11 cellular contexts compared by ENCODE assay signal in genomic region chr20:45342863-45343444, GRCh38. TPM values are rescaled to one million over a fixed set of nuclear protein-coding genes. Genes with fewer than 3 reads are reported as not detected.
A peak's percentile ranks its signal among the peaks of the same experiment; 100 is the strongest.
DNase-seq lines count a peak whose midpoint lies in the region; ATAC-seq and TF ChIP-seq lines count a peak whose summit lies in the region.
"Had no signal": no experiment of that assay in that cellular context is flagged by ENCODE, and none has a peak within 500 bp of the region (broad histone marks: within the 10 kb centered on the region; RNA-seq: fewer than 3 reads in every experiment).

No MANE protein-coding gene starts in this region.

- DNase-seq in AG04450 (ENCODE audit: low read depth, low spot score) (no peak), NCI-H774 (lab: John Stamatoyannopoulos, UW) (peak; percentile 14), esophagus squamous epithelium (lab: John Stamatoyannopoulos, UW) (no peak), osteocyte (ENCODE audit: extremely low spot score, unreplicated experiment) (no peak), GF-D8 (lab: John Stamatoyannopoulos, UW) (no peak), SKM-1 treated with dmso at 0.1 percent for 144 hours (lab: John Stamatoyannopoulos, UW; ENCODE audit: unreplicated experiment) (no peak)
- DNase-seq in activated T-cell treated with anti-CD3 and anti-CD28 coated beads, Interleukin-2, amount 50 U/mL, for 72 hours, result no peak
- DNase-seq: DMS79, SHP77 had no signal

- no peaks in the 10 kb centered on the region for H3K27me3 Mint-ChIP-seq in osteocyte (ENCODE audit: unreplicated experiment)
- no peaks in the 10 kb centered on the region for H3K27me3 Mint-ChIP-seq in activated T-cell treated with anti-CD3 and anti-CD28 coated beads, Interleukin-2, amount 50 U/mL, for 72 hours (ENCODE audit: low read depth)

- intact Hi-C loops in esophagus squamous epithelium (cut with DNase I), result no loop called here

- ATAC-seq in HG02798 (IDR thresholded peaks at IDR 0.05; ENCODE audit: poor library complexity, unreplicated experiment), result no peak
- ATAC-seq in activated T-cell treated with anti-CD3 and anti-CD28 coated beads, Interleukin-2, amount 50 U/mL, for 72 hours (replicated peaks in 1 of 2), result no peak

- no peaks in the 10 kb centered on the region for H3K9me3 Mint-ChIP-seq in osteocyte (ENCODE audit: unreplicated experiment)
- no peaks in the 10 kb centered on the region for H3K9me3 Mint-ChIP-seq in activated T-cell treated with anti-CD3 and anti-CD28 coated beads, Interleukin-2, amount 50 U/mL, for 72 hours

- H3K27ac Mint-ChIP-seq in osteocyte (ENCODE audit: unreplicated experiment), result peak overlapping the region; percentile 89
- no peak overlapping the region for H3K27ac Mint-ChIP-seq in activated T-cell treated with anti-CD3 and anti-CD28 coated beads, Interleukin-2, amount 50 U/mL, for 72 hours

- H3K4me3 Mint-ChIP-seq in osteocyte (ENCODE audit: unreplicated experiment), result no peak overlapping the region
- no peak overlapping the region for H3K4me3 Mint-ChIP-seq in activated T-cell treated with anti-CD3 and anti-CD28 coated beads, Interleukin-2, amount 50 U/mL, for 72 hours

- WGBS in esophagus squamous epithelium, 2 donors, result 49 to 66% methylated on average over 6 of the region's 6 CpGs

- H3K4me1 ChIP-seq in esophagus squamous epithelium, result peaks cover 84 to 98% (median 91%) of the 10 kb centered on the region in 3 donors

- TF ChIP-seq CTCF in AG04450 (IDR thresholded peaks at IDR 0.05; ENCODE audit: low read depth, low read length) (no peak), esophagus squamous epithelium (IDR thresholded peaks at IDR 0.05) (no peak), osteocyte (IDR thresholded peaks at IDR 0.05) (no peak)

- H3K27ac ChIP-seq in AG04450 (ENCODE audit: low read depth, low read length), result peak overlapping the region; percentile 89
- H3K27ac ChIP-seq in esophagus squamous epithelium, result peak overlapping the region; percentile 90 to 98 (median 94)

- POLR2A ChIA-PET in AG04450 (lab: Yijun Ruan, JAX), result interaction anchor here (0.6 to 2.7 kb wide), 2 partner anchors 20 to 53 kb away, joined by 8 to 9 read pairs; partner anchors contain the start of gene SYS1

- peaks cover 0 to 5% (median 0%) of the 10 kb centered on the region in 3 donors for H3K36me3 ChIP-seq in esophagus squamous epithelium

- no peaks in the 10 kb centered on the region for H3K27me3 ChIP-seq in AG04450 (ENCODE audit: control insufficient read depth, insufficient read depth, low read length)
- H3K27me3 ChIP-seq in esophagus squamous epithelium, result no peaks in the 10 kb centered on the region
- H3K27me3 ChIP-seq: testis had no signal

- peaks cover 2% of the 10 kb centered on the region for H3K36me3 Mint-ChIP-seq in osteocyte (ENCODE audit: unreplicated experiment)
- H3K36me3 Mint-ChIP-seq in activated T-cell treated with anti-CD3 and anti-CD28 coated beads, Interleukin-2, amount 50 U/mL, for 72 hours (ENCODE audit: insufficient read depth in 2 of 2), result peaks cover 7 to 8% of the 10 kb centered on the region in 2 donors

- CTCF ChIA-PET in AG04450 (lab: Charles Lee), result interaction anchor here (0.6 to 2.2 kb wide), 4 partner anchors 19 to 428 kb away, joined by 3 to 14 read pairs (median 9); partner anchors contain the start of gene SYS1

- peak overlapping the region; percentile 97 for H3K4me3 ChIP-seq in AG04450 (ENCODE audit: low read depth, low read length)
- H3K4me3 ChIP-seq in esophagus squamous epithelium, result peak overlapping the region in 3 of 4 donors; percentile 80 to 87 (median 81)
- H3K4me3 ChIP-seq: testis had no signal

- peaks cover 90% of the 10 kb centered on the region for H3K4me1 Mint-ChIP-seq in osteocyte (ENCODE audit: unreplicated experiment)
- H3K4me1 Mint-ChIP-seq in activated T-cell treated with anti-CD3 and anti-CD28 coated beads, Interleukin-2, amount 50 U/mL, for 72 hours (ENCODE audit: low read depth), result peaks cover 40% of the 10 kb centered on the region

- TF ChIP-seq POLR2A in esophagus squamous epithelium (IDR thresholded peaks at IDR 0.05), result no peak

- H3K9me3 ChIP-seq in AG04450 (ENCODE audit: control insufficient read depth, insufficient read depth, low read length) (no peaks in the 10 kb centered on the region; the same call in 1 of the 2 replicates), esophagus squamous epithelium (no peaks in the 10 kb centered on the region)
- H3K9me3 ChIP-seq: testis had no signal

RNA-seq across cellular contexts. Expression of gene SDC4, which starts 5.3 kb away (rescaled TPM):
- polyA plus RNA-seq in AG04450 (2011; rRNA removed), result 177 and 204 TPM in 2 replicates
- polyA minus RNA-seq in AG04450 (2011; rRNA and poly(A)+ RNA removed), result 280 and 309 TPM in 2 replicates
- total RNA-seq in esophagus squamous epithelium (100 to 1,000 TPM in 3 of 4 donors, 10 to 100 TPM in 1; 88.1 to 174 (median 120) TPM), osteocyte (31.5 and 32.3 TPM in 2 replicates)
- 10 to 100 TPM; 37.7 to 51.1 TPM for total RNA-seq in activated T-cell treated with anti-CD3 and anti-CD28 coated beads, Interleukin-2, amount 50 U/mL, for 72 hours

RNA-seq across cellular contexts. Expression of gene SYS1, which starts 20.0 kb away (rescaled TPM):
- polyA plus RNA-seq in AG04450 (2011; rRNA removed), result 25.1 and 33.4 TPM in 2 replicates
- polyA minus RNA-seq in AG04450 (2011; rRNA and poly(A)+ RNA removed), result 37.9 and 46.4 TPM in 2 replicates
- total RNA-seq in esophagus squamous epithelium, result 10 to 100 TPM; 22.3 to 32.4 (median 27.0) TPM
- total RNA-seq in osteocyte, result 23.7 and 23.8 TPM in 2 replicates
- total RNA-seq in activated T-cell treated with anti-CD3 and anti-CD28 coated beads, Interleukin-2, amount 50 U/mL, for 72 hours, result 10 to 100 TPM; 35.4 to 38.8 TPM

RNA-seq across cellular contexts. Expression of gene MATN4, which starts 34.9 kb away (rescaled TPM):
- 0.04 TPM in 1 of 2 replicates, not detected in the other for polyA plus RNA-seq in AG04450 (2011; rRNA removed)
- polyA minus RNA-seq in AG04450 (2011; rRNA and poly(A)+ RNA removed), result not detected in 2 replicates
- under 1 TPM in 2 of 4 donors, not detected in 2; 0.09 to 0.68 TPM for total RNA-seq in esophagus squamous epithelium
- total RNA-seq in osteocyte, result not detected in 2 replicates
- 1 to 10 TPM; 3.5 to 5.1 TPM for total RNA-seq in activated T-cell treated with anti-CD3 and anti-CD28 coated beads, Interleukin-2, amount 50 U/mL, for 72 hours

RNA-seq across cellular contexts. Expression of gene TP53TG5, which starts 35.2 kb away (rescaled TPM):
- polyA plus RNA-seq in AG04450 (2011; rRNA removed), result not detected in 2 replicates
- polyA minus RNA-seq in AG04450 (2011; rRNA and poly(A)+ RNA removed), result not detected in 2 replicates
- total RNA-seq in esophagus squamous epithelium (not detected), osteocyte (not detected in 2 replicates)
- total RNA-seq in activated T-cell treated with anti-CD3 and anti-CD28 coated beads, Interleukin-2, amount 50 U/mL, for 72 hours, result under 1 TPM; 0.67 to 0.83 TPM

RNA-seq across cellular contexts. Expression of gene RBPJL, which starts 36.3 kb away (rescaled TPM):
- not detected in 2 replicates for polyA plus RNA-seq in AG04450 (2011; rRNA removed)
- polyA minus RNA-seq in AG04450 (2011; rRNA and poly(A)+ RNA removed), result not detected in 2 replicates
- total RNA-seq in esophagus squamous epithelium (not detected), osteocyte (not detected in 2 replicates)
- not detected for total RNA-seq in activated T-cell treated with anti-CD3 and anti-CD28 coated beads, Interleukin-2, amount 50 U/mL, for 72 hours
